In the genomic region with DNA sequence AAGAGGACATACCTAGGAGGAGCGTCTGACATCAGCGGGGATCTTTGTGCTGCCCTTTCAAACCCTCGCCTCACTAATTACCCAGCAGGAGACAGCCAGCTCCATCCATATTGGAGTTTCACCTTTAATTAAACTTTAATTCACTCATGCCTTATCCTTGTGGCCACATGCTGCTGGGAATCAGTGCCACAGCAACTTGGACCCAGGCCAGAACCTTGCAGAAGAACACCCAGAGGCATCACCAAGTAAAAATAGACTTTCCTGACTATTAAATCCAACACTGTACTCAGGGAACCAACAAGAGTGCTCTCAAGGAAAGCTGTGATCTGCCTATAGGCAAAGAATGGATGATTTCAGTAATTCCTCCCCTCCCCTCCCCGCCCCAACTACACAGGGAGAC, we compare ENCODE assay signal across 2 cellular contexts.
TF ChIP-seq lines count a peak whose summit lies in the region.

No MANE protein-coding gene starts in this region.

TF ChIP-seq in GM23338, 12 proteins besides CTCF, POLR2A, EP300 and RAD21 (continues in another document):
- TF ChIP-seq, protein P1, sequence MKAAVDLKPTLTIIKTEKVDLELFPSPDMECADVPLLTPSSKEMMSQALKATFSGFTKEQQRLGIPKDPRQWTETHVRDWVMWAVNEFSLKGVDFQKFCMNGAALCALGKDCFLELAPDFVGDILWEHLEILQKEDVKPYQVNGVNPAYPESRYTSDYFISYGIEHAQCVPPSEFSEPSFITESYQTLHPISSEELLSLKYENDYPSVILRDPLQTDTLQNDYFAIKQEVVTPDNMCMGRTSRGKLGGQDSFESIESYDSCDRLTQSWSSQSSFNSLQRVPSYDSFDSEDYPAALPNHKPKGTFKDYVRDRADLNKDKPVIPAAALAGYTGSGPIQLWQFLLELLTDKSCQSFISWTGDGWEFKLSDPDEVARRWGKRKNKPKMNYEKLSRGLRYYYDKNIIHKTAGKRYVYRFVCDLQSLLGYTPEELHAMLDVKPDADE (IDR thresholded peaks at IDR 0.05) = no peak
- no peak for TF ChIP-seq STAT1 (IDR thresholded peaks at IDR 0.05; ENCODE audit: unreplicated experiment)
- TF ChIP-seq, protein P2, sequence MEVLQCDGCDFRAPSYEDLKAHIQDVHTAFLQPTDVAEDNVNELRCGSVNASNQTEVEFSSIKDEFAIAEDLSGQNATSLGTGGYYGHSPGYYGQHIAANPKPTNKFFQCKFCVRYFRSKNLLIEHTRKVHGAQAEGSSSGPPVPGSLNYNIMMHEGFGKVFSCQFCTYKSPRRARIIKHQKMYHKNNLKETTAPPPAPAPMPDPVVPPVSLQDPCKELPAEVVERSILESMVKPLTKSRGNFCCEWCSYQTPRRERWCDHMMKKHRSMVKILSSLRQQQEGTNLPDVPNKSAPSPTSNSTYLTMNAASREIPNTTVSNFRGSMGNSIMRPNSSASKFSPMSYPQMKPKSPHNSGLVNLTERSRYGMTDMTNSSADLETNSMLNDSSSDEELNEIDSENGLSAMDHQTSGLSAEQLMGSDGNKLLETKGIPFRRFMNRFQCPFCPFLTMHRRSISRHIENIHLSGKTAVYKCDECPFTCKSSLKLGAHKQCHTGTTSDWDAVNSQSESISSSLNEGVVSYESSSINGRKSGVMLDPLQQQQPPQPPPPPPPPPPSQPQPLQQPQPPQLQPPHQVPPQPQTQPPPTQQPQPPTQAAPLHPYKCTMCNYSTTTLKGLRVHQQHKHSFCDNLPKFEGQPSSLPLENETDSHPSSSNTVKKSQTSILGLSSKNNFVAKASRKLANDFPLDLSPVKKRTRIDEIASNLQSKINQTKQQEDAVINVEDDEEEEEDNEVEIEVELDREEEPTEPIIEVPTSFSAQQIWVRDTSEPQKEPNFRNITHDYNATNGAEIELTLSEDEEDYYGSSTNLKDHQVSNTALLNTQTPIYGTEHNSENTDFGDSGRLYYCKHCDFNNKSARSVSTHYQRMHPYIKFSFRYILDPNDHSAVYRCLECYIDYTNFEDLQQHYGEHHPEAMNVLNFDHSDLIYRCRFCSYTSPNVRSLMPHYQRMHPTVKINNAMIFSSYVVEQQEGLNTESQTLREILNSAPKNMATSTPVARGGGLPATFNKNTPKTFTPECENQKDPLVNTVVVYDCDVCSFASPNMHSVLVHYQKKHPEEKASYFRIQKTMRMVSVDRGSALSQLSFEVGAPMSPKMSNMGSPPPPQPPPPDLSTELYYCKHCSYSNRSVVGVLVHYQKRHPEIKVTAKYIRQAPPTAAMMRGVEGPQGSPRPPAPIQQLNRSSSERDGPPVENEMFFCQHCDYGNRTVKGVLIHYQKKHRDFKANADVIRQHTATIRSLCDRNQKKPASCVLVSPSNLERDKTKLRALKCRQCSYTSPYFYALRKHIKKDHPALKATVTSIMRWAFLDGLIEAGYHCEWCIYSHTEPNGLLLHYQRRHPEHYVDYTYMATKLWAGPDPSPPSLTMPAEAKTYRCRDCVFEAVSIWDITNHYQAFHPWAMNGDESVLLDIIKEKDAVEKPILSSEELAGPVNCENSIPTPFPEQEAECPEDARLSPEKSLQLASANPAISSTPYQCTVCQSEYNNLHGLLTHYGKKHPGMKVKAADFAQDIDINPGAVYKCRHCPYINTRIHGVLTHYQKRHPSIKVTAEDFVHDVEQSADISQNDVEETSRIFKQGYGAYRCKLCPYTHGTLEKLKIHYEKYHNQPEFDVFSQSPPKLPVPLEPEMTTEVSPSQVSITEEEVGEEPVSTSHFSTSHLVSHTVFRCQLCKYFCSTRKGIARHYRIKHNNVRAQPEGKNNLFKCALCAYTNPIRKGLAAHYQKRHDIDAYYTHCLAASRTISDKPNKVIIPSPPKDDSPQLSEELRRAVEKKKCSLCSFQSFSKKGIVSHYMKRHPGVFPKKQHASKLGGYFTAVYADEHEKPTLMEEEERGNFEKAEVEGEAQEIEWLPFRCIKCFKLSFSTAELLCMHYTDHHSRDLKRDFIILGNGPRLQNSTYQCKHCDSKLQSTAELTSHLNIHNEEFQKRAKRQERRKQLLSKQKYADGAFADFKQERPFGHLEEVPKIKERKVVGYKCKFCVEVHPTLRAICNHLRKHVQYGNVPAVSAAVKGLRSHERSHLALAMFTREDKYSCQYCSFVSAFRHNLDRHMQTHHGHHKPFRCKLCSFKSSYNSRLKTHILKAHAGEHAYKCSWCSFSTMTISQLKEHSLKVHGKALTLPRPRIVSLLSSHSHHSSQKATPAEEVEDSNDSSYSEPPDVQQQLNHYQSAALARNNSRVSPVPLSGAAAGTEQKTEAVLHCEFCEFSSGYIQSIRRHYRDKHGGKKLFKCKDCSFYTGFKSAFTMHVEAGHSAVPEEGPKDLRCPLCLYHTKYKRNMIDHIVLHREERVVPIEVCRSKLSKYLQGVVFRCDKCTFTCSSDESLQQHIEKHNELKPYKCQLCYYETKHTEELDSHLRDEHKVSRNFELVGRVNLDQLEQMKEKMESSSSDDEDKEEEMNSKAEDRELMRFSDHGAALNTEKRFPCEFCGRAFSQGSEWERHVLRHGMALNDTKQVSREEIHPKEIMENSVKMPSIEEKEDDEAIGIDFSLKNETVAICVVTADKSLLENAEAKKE (CRISPR knock-in tag; IDR thresholded peaks at IDR 0.05) = no peak
- TF ChIP-seq EZH2 (IDR thresholded peaks at IDR 0.05; ENCODE audit: low read depth, unreplicated experiment) = no peak
- TF ChIP-seq ZNF331 (CRISPR knock-in tag; IDR thresholded peaks at IDR 0.05; ENCODE audit: low read depth) = no peak
- TF ChIP-seq ZNF114 (CRISPR knock-in tag; IDR thresholded peaks at IDR 0.05) = no peak
- TF ChIP-seq EZH2phosphoT487 (IDR thresholded peaks at IDR 0.05; ENCODE audit: unreplicated experiment) = no peak
- TF ChIP-seq POLR2AphosphoS5 (IDR thresholded peaks at IDR 0.05; ENCODE audit: low read depth) = no peak
- no peak for TF ChIP-seq NANOG (IDR thresholded peaks at IDR 0.05; ENCODE audit: borderline replicate concordance)
- TF ChIP-seq CREB1 (CRISPR knock-in tag; IDR thresholded peaks at IDR 0.05; ENCODE audit: low read depth) = no peak
- TF ChIP-seq JUNB (IDR thresholded peaks at IDR 0.05; ENCODE audit: unreplicated experiment) = no peak

TF ChIP-seq in K562, 482 proteins besides CTCF, POLR2A, EP300 and RAD21:
- TF ChIP-seq TEAD2 (tag; IDR thresholded peaks at IDR 0.05) = no peak
- TF ChIP-seq, protein P3, sequence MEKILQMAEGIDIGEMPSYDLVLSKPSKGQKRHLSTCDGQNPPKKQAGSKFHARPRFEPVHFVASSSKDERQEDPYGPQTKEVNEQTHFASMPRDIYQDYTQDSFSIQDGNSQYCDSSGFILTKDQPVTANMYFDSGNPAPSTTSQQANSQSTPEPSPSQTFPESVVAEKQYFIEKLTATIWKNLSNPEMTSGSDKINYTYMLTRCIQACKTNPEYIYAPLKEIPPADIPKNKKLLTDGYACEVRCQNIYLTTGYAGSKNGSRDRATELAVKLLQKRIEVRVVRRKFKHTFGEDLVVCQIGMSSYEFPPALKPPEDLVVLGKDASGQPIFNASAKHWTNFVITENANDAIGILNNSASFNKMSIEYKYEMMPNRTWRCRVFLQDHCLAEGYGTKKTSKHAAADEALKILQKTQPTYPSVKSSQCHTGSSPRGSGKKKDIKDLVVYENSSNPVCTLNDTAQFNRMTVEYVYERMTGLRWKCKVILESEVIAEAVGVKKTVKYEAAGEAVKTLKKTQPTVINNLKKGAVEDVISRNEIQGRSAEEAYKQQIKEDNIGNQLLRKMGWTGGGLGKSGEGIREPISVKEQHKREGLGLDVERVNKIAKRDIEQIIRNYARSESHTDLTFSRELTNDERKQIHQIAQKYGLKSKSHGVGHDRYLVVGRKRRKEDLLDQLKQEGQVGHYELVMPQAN (IDR thresholded peaks at IDR 0.05; ENCODE audit: borderline replicate concordance) = no peak
- TF ChIP-seq HEY1 (CRISPR knock-in tag; IDR thresholded peaks at IDR 0.05; ENCODE audit: borderline replicate concordance) = no peak
- TF ChIP-seq NFIC (IDR thresholded peaks at IDR 0.05) = peak; percentile 72
